Comparison of ENCODE assay signal across 25 cellular contexts in genomic region chr16:27737513-27737912, GRCh38.
"Had no signal": no experiment of that assay in that cellular context is flagged by ENCODE, and none has a peak within 500 bp of the region (broad histone marks: within the 10 kb centered on the region; RNA-seq: fewer than 3 reads in every experiment).

No MANE protein-coding gene starts in this region.

- H3K4me3 Mint-ChIP-seq: activated CD4-positive, alpha-beta T cell treated with anti-CD3 and anti-CD28 coated beads for 36 hours; activated naive CD8-positive, alpha-beta T cell; activated T-cell treated with anti-CD3 and anti-CD28 coated beads, Interleukin-2, amount 50 U/mL, for 72 hours; effector memory CD8-positive, alpha-beta T cell; nephron; stimulated activated naive B cell treated with anti-CD40 and anti-IgM and Interleukin-4, amounts not matched to agents 10 μg/mL and 1 μg/mL and 100 μg/mL, for 72 hours; T-cell; T-helper 2 cell treated with Interferon-gamma antibody and Interleukin-4, amounts not matched to agents 5 μg/mL and 100 μg/mL, for 36 hours had no signal

- H3K27ac ChIP-seq: coronary artery, neutrophil, right lobe of liver, stomach, tibial artery had no signal

- H3K27me3 Mint-ChIP-seq: activated CD4-positive, alpha-beta T cell treated with anti-CD3 and anti-CD28 coated beads for 36 hours; activated naive CD8-positive, alpha-beta T cell; effector memory CD8-positive, alpha-beta T cell; progenitor cell of endocrine pancreas; stimulated activated naive B cell treated with anti-CD40 and anti-IgM and Interleukin-4, amounts not matched to agents 10 μg/mL and 1 μg/mL and 100 μg/mL, for 72 hours; T-cell had no signal

- H3K4me1 Mint-ChIP-seq: activated CD4-positive, alpha-beta T cell treated with anti-CD3 and anti-CD28 coated beads for 36 hours; stimulated activated naive B cell treated with anti-CD40 and anti-IgM and Interleukin-4, amounts not matched to agents 10 μg/mL and 1 μg/mL and 100 μg/mL, for 72 hours; T-cell had no signal

- H3K27me3 ChIP-seq: neutrophil, right lobe of liver, stomach, tibial artery had no signal

- H3K9me3 ChIP-seq: neutrophil, right lobe of liver, stomach, tibial artery had no signal

- H3K4me1 ChIP-seq: right lobe of liver, stomach, tibial artery had no signal

- H3K9me3 Mint-ChIP-seq: activated T-cell treated with anti-CD3 and anti-CD28 coated beads, Interleukin-2, amount 50 U/mL, for 72 hours; effector memory CD8-positive, alpha-beta T cell; nephron; stimulated activated naive B cell treated with anti-CD40 and anti-IgM and Interleukin-4, amounts not matched to agents 10 μg/mL and 1 μg/mL and 100 μg/mL, for 72 hours; T-cell; T-helper 2 cell treated with Interferon-gamma antibody and Interleukin-4, amounts not matched to agents 5 μg/mL and 100 μg/mL, for 36 hours had no signal

- H3K27ac Mint-ChIP-seq: activated CD4-positive, alpha-beta T cell treated with anti-CD3 and anti-CD28 coated beads for 36 hours; activated naive CD8-positive, alpha-beta T cell; activated T-cell treated with anti-CD3 and anti-CD28 coated beads, Interleukin-2, amount 50 U/mL, for 72 hours; effector memory CD8-positive, alpha-beta T cell; nephron; progenitor cell of endocrine pancreas; stimulated activated naive B cell treated with anti-CD40 and anti-IgM and Interleukin-4, amounts not matched to agents 10 μg/mL and 1 μg/mL and 100 μg/mL, for 72 hours; T-cell; T-helper 2 cell treated with Interferon-gamma antibody and Interleukin-4, amounts not matched to agents 5 μg/mL and 100 μg/mL, for 36 hours had no signal

- DNase-seq: activated CD4-positive, alpha-beta T cell treated with anti-CD3 and anti-CD28 coated beads for 36 hours; activated CD4-positive, CD25-positive, alpha-beta regulatory T cell; activated naive CD4-positive, alpha-beta T cell; activated T-cell treated with anti-CD3 and anti-CD28 coated beads for 4 hours; activated T-cell treated with anti-CD3 and anti-CD28 coated beads, Interleukin-2, amount 50 U/mL, for 72 hours; anterior cingulate cortex; effector memory CD8-positive, alpha-beta T cell; foreskin fibroblast; left ventricle myocardium superior; right lobe of liver; small intestine; stimulated activated CD4-positive, alpha-beta T cell treated with anti-CD3 and anti-CD28 coated beads, Interleukin-15, amount 100 ng/mL, for 24 hours; stimulated activated CD4-positive, alpha-beta T cell treated with anti-CD3 and anti-CD28 coated beads, Interleukin-2, amount 100 ng/mL, for 24 hours; stimulated activated naive B cell treated with anti-CD40 and anti-IgM and Interleukin-4, amounts not matched to agents 10 μg/mL and 1 μg/mL and 100 μg/mL, for 72 hours; stomach; T-cell; tibial artery had no signal

- H3K36me3 ChIP-seq: right lobe of liver had no signal

- FAIRE-seq: endothelial cell of umbilical vein, small intestine had no signal

- H3K4me3 ChIP-seq: coronary artery, right lobe of liver, stomach, tibial artery had no signal

- ATAC-seq: activated CD4-positive, alpha-beta T cell treated with anti-CD3 and anti-CD28 coated beads for 36 hours; activated T-cell treated with anti-CD3 and anti-CD28 coated beads, Interleukin-2, amount 50 U/mL, for 72 hours; effector memory CD8-positive, alpha-beta T cell; esophagus mucosa; left ventricle myocardium superior; right lobe of liver; stimulated activated naive B cell treated with anti-CD40 and anti-IgM and Interleukin-4, amounts not matched to agents 10 μg/mL and 1 μg/mL and 100 μg/mL, for 72 hours; T-cell had no signal
